In the genomic region with DNA sequence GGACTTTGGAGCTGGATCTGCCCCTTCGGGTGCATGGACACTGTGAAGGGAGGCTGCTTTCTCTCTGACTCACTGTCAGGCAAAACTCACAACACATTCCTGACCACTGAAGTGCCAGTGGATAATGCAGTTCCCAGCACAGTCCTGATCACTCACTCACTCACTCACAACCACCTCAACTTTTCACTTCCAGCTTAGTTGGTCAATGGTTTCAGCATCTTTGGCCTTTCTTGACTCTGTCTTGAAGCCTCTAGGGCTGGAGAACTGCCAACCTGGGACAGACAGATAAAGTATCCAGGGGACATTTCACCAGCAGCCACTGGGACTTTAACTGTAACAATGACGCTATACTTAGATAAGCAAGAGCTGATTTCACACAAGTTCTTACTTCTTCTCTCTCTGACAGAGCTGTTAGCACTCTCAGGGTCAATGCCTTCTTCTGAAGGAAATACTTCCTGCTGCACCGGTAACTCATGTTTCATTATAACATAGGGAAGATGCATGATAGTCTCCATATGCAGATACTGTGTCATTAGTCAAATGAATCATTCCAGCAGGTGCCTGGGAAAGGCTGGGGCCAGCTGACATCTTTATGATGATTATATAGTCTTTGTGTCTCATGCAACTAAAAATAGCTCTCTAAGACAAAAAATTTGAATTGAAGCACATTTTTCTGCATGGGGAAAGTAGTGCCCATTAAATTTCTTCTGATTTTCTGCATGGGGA, we compare ENCODE assay signal across 12 cellular contexts.
DNase-seq lines count a peak whose midpoint lies in the region; ATAC-seq and TF ChIP-seq lines count a peak whose summit lies in the region.
"Had no signal": no experiment of that assay in that cellular context is flagged by ENCODE, and none has a peak within 500 bp of the region (broad histone marks: within the 10 kb centered on the region; RNA-seq: fewer than 3 reads in every experiment).

No MANE protein-coding gene starts in this region.

- no peak overlapping the region for H3K27ac Mint-ChIP-seq in activated T-cell treated with anti-CD3 and anti-CD28 coated beads, Interleukin-2, amount 50 U/mL, for 24 hours
- H3K27ac Mint-ChIP-seq: CD8-positive, alpha-beta memory T cell; naive B cell had no signal

- H3K79me2 ChIP-seq in DND-41 (ENCODE audit: insufficient read depth, low read length) (no peaks in the 10 kb centered on the region), PC-3 (ENCODE audit: low read length) (no peaks in the 10 kb centered on the region)

- no peak overlapping the region for H2BK5ac ChIP-seq in mesenchymal stem cell (ENCODE audit: low read depth, low read length, poor library complexity, severe bottlenecking)

- no peak overlapping the region for H3K4me2 ChIP-seq in DND-41 (ENCODE audit: insufficient read depth, low read length)
- no peak overlapping the region for H3K4me2 ChIP-seq in PC-3 (ENCODE audit: low read length)
- no peak overlapping the region for H3K4me2 ChIP-seq in mesenchymal stem cell (ENCODE audit: low read length, poor library complexity, severe bottlenecking)

- H3K4me3 ChIP-seq in DND-41 (ENCODE audit: low read depth in 1 of 2, low read length in 2 of 2) = no peak overlapping the region
- no peak overlapping the region for H3K4me3 ChIP-seq in PC-3 (ENCODE audit: low read length)
- no peak overlapping the region for H3K4me3 ChIP-seq in mesenchymal stem cell (ENCODE audit: insufficient read depth in 1 of 2, low read depth in 1 of 2, low read length in 2 of 2)

- no peaks in the 10 kb centered on the region for H3K27me3 Mint-ChIP-seq in activated T-cell treated with anti-CD3 and anti-CD28 coated beads, Interleukin-2, amount 50 U/mL, for 24 hours
- H3K27me3 Mint-ChIP-seq: CD8-positive, alpha-beta memory T cell; naive B cell had no signal

- H2AK5ac ChIP-seq in mesenchymal stem cell (ENCODE audit: low read length, severe bottlenecking) = no peak overlapping the region

- H3K9me2 ChIP-seq in PC-3 (replicated peaks; ENCODE audit: low read length) = no peaks in the 10 kb centered on the region

- BruUV-seq in PC-3 (replicated peaks; lab: Mats Ljungman, UMichigan) = no TSS peak

- H2BK12ac ChIP-seq in mesenchymal stem cell (ENCODE audit: low read length in 2 of 2) = no peak overlapping the region

- H3K4me3 Mint-ChIP-seq in activated T-cell treated with anti-CD3 and anti-CD28 coated beads, Interleukin-2, amount 50 U/mL, for 24 hours = no peak overlapping the region
- H3K4me3 Mint-ChIP-seq: CD8-positive, alpha-beta memory T cell; naive B cell had no signal

- H3K27ac ChIP-seq in DND-41 (ENCODE audit: low read length) (no peak overlapping the region), PC-3 (ENCODE audit: low read length) (no peak overlapping the region), mesenchymal stem cell (ENCODE audit: low read length, poor library complexity, severe bottlenecking) (peak overlapping the region; percentile 84)

- no peak overlapping the region for H3K23ac ChIP-seq in mesenchymal stem cell (ENCODE audit: low read length in 2 of 2)

- DNase-seq in DND-41 (no peak), PC-3 (peak; percentile 61), mesenchymal stem cell (peak; percentile 98), mucosa of gallbladder (ENCODE audit: low spot score) (no peak), DMS53 (lab: John Stamatoyannopoulos, UW) (no peak)
- DNase-seq in activated T-cell treated with anti-CD3 and anti-CD28 coated beads, Interleukin-2, amount 50 U/mL, for 24 hours = no peak
- DNase-seq: activated naive CD4-positive, alpha-beta T cell treated with anti-CD3 and anti-CD28 coated beads, Interleukin-2, amount 50 U/mL, for 16 hours; CD8-positive, alpha-beta memory T cell; naive B cell; NCI-H1417 had no signal

- H3K36me3 Mint-ChIP-seq in activated T-cell treated with anti-CD3 and anti-CD28 coated beads, Interleukin-2, amount 50 U/mL, for 24 hours (ENCODE audit: low read depth) = no peaks in the 10 kb centered on the region
- H3K36me3 Mint-ChIP-seq: CD8-positive, alpha-beta memory T cell; naive B cell had no signal

- ATAC-seq in DND-41 (ENCODE audit: insufficient read depth, low read depth) (peak; percentile 24; the same call in 1 of the 3 replicates), PC-3 (peak; percentile 42; the same call in 1 of the 2 replicates), esophagus mucosa (peak; percentile 87), GM21367 (IDR thresholded peaks at IDR 0.05; ENCODE audit: unreplicated experiment) (no peak)

- H3F3A ChIP-seq in PC-3 (ENCODE audit: low read length, unreplicated experiment) = no peaks in the 10 kb centered on the region

- H4K20me1 ChIP-seq in DND-41 (ENCODE audit: insufficient read depth, low read length) (no peaks in the 10 kb centered on the region), PC-3 (ENCODE audit: low read length) (no peaks in the 10 kb centered on the region)

- no peaks in the 10 kb centered on the region for H3K9me3 ChIP-seq in DND-41 (ENCODE audit: insufficient read depth, low read length, severe bottlenecking)
- no peaks in the 10 kb centered on the region for H3K9me3 ChIP-seq in PC-3 (ENCODE audit: low read length)
- H3K9me3 ChIP-seq in mesenchymal stem cell (ENCODE audit: control insufficient read depth, low read length) = no peaks in the 10 kb centered on the region

- H2AFZ ChIP-seq in DND-41 (ENCODE audit: low read depth, low read length) (no peak overlapping the region), PC-3 (ENCODE audit: low read length) (0 out of 2 replicates have a peak overlapping the region, but pooled peaks have one; percentile 16), mesenchymal stem cell (ENCODE audit: low read depth, low read length) (no peak overlapping the region)

- POLR2A ChIA-PET in PC-3 (lab: Charles Lee; ENCODE audit: unreplicated experiment) = no interaction called here

- H4K91ac ChIP-seq in mesenchymal stem cell (ENCODE audit: low read length) = no peak overlapping the region

- H3K9me3 Mint-ChIP-seq in activated T-cell treated with anti-CD3 and anti-CD28 coated beads, Interleukin-2, amount 50 U/mL, for 24 hours = peaks cover 6% of the 10 kb centered on the region

- H2BK120ac ChIP-seq in mesenchymal stem cell (ENCODE audit: low read depth, low read length) = no peak overlapping the region

- H3K4ac ChIP-seq in mesenchymal stem cell (ENCODE audit: low read depth in 1 of 2, low read length in 2 of 2) = no peak overlapping the region

- H3K14ac ChIP-seq in mesenchymal stem cell (ENCODE audit: low read length in 2 of 2) = no peak overlapping the region

- H3K4me1 ChIP-seq in DND-41 (ENCODE audit: insufficient read depth, low read length) (no peaks in the 10 kb centered on the region), PC-3 (ENCODE audit: insufficient read depth, low read length) (peaks cover 6% of the 10 kb centered on the region; the same call in 1 of the 2 replicates), mesenchymal stem cell (ENCODE audit: control insufficient read depth, insufficient read depth, low read depth, low read length) (peaks cover 12% of the 10 kb centered on the region)

- no peak overlapping the region for H2BK15ac ChIP-seq in mesenchymal stem cell (ENCODE audit: low read depth, poor library complexity, severe bottlenecking)

- 0% methylated on average over 2 of the region's 3 CpGs for WGBS in mesenchymal stem cell

- H3K4me1 Mint-ChIP-seq in activated T-cell treated with anti-CD3 and anti-CD28 coated beads, Interleukin-2, amount 50 U/mL, for 24 hours (ENCODE audit: low read depth) = no peaks in the 10 kb centered on the region
- H3K4me1 Mint-ChIP-seq: CD8-positive, alpha-beta memory T cell; naive B cell had no signal

- TF ChIP-seq CTCF in DND-41 (IDR thresholded peaks at IDR 0.05; ENCODE audit: borderline replicate concordance, extremely low read depth, low read length, poor library complexity, severe bottlenecking) = no peak
- no peak for TF ChIP-seq CTCF in PC-3 (conservative IDR thresholded peaks at IDR 0.05; ENCODE audit: low read depth, low read length)

- no peak overlapping the region for H3K18ac ChIP-seq in mesenchymal stem cell (ENCODE audit: low read depth in 1 of 2, low read length in 2 of 2)

- H3K79me1 ChIP-seq in mesenchymal stem cell (replicated peaks; ENCODE audit: low read length, poor library complexity, severe bottlenecking) = peaks cover 3% of the 10 kb centered on the region

- H4K8ac ChIP-seq in mesenchymal stem cell (ENCODE audit: low read length) = no peak overlapping the region

- H3K9ac ChIP-seq in DND-41 (ENCODE audit: low read depth, low read length) = no peak overlapping the region
- H3K9ac ChIP-seq in PC-3 (ENCODE audit: low read length) = no peak overlapping the region
- peak overlapping the region; percentile 26 for H3K9ac ChIP-seq in mesenchymal stem cell (ENCODE audit: low read length)

- H3K36me3 ChIP-seq in DND-41 (ENCODE audit: insufficient read depth, low read length) (no peaks in the 10 kb centered on the region), PC-3 (ENCODE audit: low read depth, low read length) (no peaks in the 10 kb centered on the region), mesenchymal stem cell (ENCODE audit: control insufficient read depth in 1 of 2, insufficient read depth in 2 of 2, low read depth in 1 of 2, low read length in 2 of 2) (peaks cover 8 to 22% of the 10 kb centered on the region in 2 experiments)

- H3K27me3 ChIP-seq in DND-41 (ENCODE audit: insufficient read depth, low read length, poor library complexity) (no peaks in the 10 kb centered on the region), PC-3 (ENCODE audit: low read length) (no peaks in the 10 kb centered on the region), mesenchymal stem cell (ENCODE audit: control insufficient read depth in 1 of 2, insufficient read depth in 1 of 2, low read length in 2 of 2) (no peaks in the 10 kb centered on the region)

- CTCF ChIA-PET in PC-3 (lab: Charles Lee) = no interaction called here

- intact Hi-C loops in PC-3 (cut with micrococcal nuclease) = no loop called here

Comparison
In these comparisons a context has a peak if more than half of its experiments do, and no peak if none do; other contexts are left out.
1. DNase-seq: peak in PC-3 (single experiment) and mesenchymal stem cell (single experiment); none in DND-41 (single experiment), mucosa of gallbladder (single experiment), activated T-cell treated with anti-CD3 and anti-CD28 coated beads, Interleukin-2, amount 50 U/mL, for 24 hours (single experiment) and DMS53 (single experiment).